Comparison of ENCODE assay signal across 24 cellular contexts in the genomic region with DNA sequence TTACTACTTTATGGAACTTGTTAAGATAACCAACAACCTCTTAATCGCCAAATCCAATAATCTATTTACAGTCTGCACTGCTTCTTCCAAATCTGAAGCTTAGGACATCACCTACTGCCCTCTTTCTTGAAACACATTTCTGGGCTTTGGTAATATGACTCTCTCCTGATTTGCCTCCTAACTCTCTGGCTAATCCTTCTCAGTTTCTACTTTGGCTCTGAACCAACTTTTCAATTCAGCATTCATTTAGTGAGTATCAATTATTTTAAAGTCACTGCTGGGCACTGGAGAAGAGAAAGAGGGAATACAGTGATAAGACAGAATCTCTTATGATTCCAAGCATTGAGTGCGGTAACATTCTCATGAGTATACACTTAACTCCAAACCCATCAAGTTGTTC.
DNase-seq lines count a peak whose midpoint lies in the region; ATAC-seq and TF ChIP-seq lines count a peak whose summit lies in the region.
"Had no signal": no experiment of that assay in that cellular context is flagged by ENCODE, and none has a peak within 500 bp of the region (broad histone marks: within the 10 kb centered on the region; RNA-seq: fewer than 3 reads in every experiment).

No MANE protein-coding gene starts in this region.

- no peak overlapping the region for H3K4me3 ChIP-seq in A673 (ENCODE audit: low read depth, low read length, poor library complexity, severe bottlenecking)
- H3K4me3 ChIP-seq in astrocyte of the spinal cord (ENCODE audit: low read depth, low read length): no peak overlapping the region
- H3K4me3 ChIP-seq: BLaER1 treated with 17β-estradiol and CSF1 and Interleukin-3, amounts not matched to agents 10 nM and 100 nM; dorsolateral prefrontal cortex; gastrocnemius medialis; HAP-1; neural progenitor cell; sigmoid colon; upper lobe of right lung had no signal

- H3K27ac ChIP-seq in A673 (ENCODE audit: low read depth, low read length, poor library complexity, severe bottlenecking): no peak overlapping the region
- H3K27ac ChIP-seq: BLaER1 treated with 17β-estradiol and CSF1 and Interleukin-3, amounts not matched to agents 10 nM and 100 nM; dorsolateral prefrontal cortex; gastrocnemius medialis; neural progenitor cell; sigmoid colon; upper lobe of right lung had no signal

- H3K9me3 ChIP-seq in A673 (ENCODE audit: low read depth, low read length, poor library complexity, severe bottlenecking): no peaks in the 10 kb centered on the region
- H3K9me3 ChIP-seq: HAP-1, upper lobe of right lung had no signal

- BruUV-seq in A673 (replicated peaks; lab: Mats Ljungman, UMichigan): no TSS peak

- H3K4me1 ChIP-seq in A673 (ENCODE audit: insufficient read depth, low read length, poor library complexity, severe bottlenecking): no peaks in the 10 kb centered on the region
- H3K4me1 ChIP-seq: gastrocnemius medialis, HAP-1, neural progenitor cell, upper lobe of right lung had no signal

- in situ Hi-C loops in astrocyte of the spinal cord (cut with HindIII; ENCODE audit: low sequenced_read_pairs): no loop called here

- DNase-seq in A673 (ENCODE audit: low spot score) (peak; percentile 4), M059J (ENCODE audit: low read depth) (peak; percentile 2), NCI-H2171 (lab: John Stamatoyannopoulos, UW) (peak; percentile 47), astrocyte of the spinal cord (ENCODE audit: low read depth, low spot score) (peak; percentile 33), glomerular visceral epithelial cell (ENCODE audit: extremely low spot score) (no peak), T-helper 1 cell (no peak)
- DNase-seq in stimulated activated CD4-positive, alpha-beta T cell treated with anti-CD3 and anti-CD28 coated beads, Interleukin-4, amount 100 ng/mL, for 24 hours: no peak
- DNase-seq: ACHN; activated CD4-positive, alpha-beta T cell treated with anti-CD3 and anti-CD28 coated beads, Interleukin-2, amount 10 ng/mL, durations not matched to agents 24 days and 14 days; activated CD8-positive, alpha-beta memory T cell treated with anti-CD3 and anti-CD28 coated beads, Interleukin-2, amount 10 ng/mL, durations not matched to agents 7 days and 5 days; aorta; dorsolateral prefrontal cortex; gastrocnemius medialis; hypothalamus; islet precursor cell; KG1; NCI-H2081 treated with DMSO at 0.1 percent for 48 hours; NK-92 treated with Interleukin-12 subunit alpha and Interleukin-12 subunit beta, amount 100 ng/mL, for 24 hours; sigmoid colon; upper lobe of right lung had no signal

- intact Hi-C loops in A673 (cut with micrococcal nuclease; ENCODE audit: unreplicated experiment): no loop called here

- no peak for TF ChIP-seq CTCF in A673 (conservative IDR thresholded peaks at IDR 0.05; ENCODE audit: low read depth, low read length)
- TF ChIP-seq CTCF in astrocyte of the spinal cord (IDR thresholded peaks at IDR 0.05; ENCODE audit: low read depth, low read length): no peak

- no peak for ATAC-seq in GM18909 (IDR thresholded peaks at IDR 0.05; ENCODE audit: poor library complexity, unreplicated experiment)
- ATAC-seq: activated CD8-positive, alpha-beta memory T cell treated with anti-CD3 and anti-CD28 coated beads, Interleukin-2, amount 10 ng/mL, durations not matched to agents 7 days and 5 days; gastrocnemius medialis; upper lobe of right lung had no signal

- H3K36me3 ChIP-seq in A673 (ENCODE audit: insufficient read depth, low read length, poor library complexity, severe bottlenecking): no peaks in the 10 kb centered on the region
- H3K36me3 ChIP-seq: gastrocnemius medialis, HAP-1, neural progenitor cell had no signal

- H3K27me3 ChIP-seq in A673 (replicated peaks; ENCODE audit: insufficient read depth, low read depth, low read length, poor library complexity): no peaks in the 10 kb centered on the region
- H3K27me3 ChIP-seq: BLaER1 treated with 17β-estradiol and CSF1 and Interleukin-3, amounts not matched to agents 10 nM and 100 nM; dorsolateral prefrontal cortex; gastrocnemius medialis; neural progenitor cell; sigmoid colon; upper lobe of right lung had no signal

- CTCF ChIA-PET in A673 (lab: Charles Lee): no interaction called here

- POLR2A ChIA-PET in A673 (lab: Charles Lee; ENCODE audit: low non-redundant PET): no interaction called here

Comparison
In these comparisons a context has a peak if more than half of its experiments do, and no peak if none do; other contexts are left out.
1. DNase-seq: peak in A673 (single experiment), M059J (single experiment), NCI-H2171 (single experiment) and astrocyte of the spinal cord (single experiment); none in glomerular visceral epithelial cell (single experiment), T-helper 1 cell (0 of 5) and stimulated activated CD4-positive, alpha-beta T cell treated with anti-CD3 and anti-CD28 coated beads, Interleukin-4, amount 100 ng/mL, for 24 hours (single experiment).